ENCODE assay signal across 8 cellular contexts in genomic region chr11:77547863-77548551, GRCh38. TPM values are rescaled to one million over a fixed set of nuclear protein-coding genes. Genes with fewer than 3 reads are reported as not detected.
DNase-seq lines count a peak whose midpoint lies in the region; ATAC-seq and TF ChIP-seq lines count a peak whose summit lies in the region.

No MANE protein-coding gene starts in this region.

- POLR2A ChIA-PET in AG04450 (lab: Yijun Ruan, JAX) = no interaction called here

- ATAC-seq in HG02623 (IDR thresholded peaks at IDR 0.05; ENCODE audit: unreplicated experiment) = no peak

- no peak overlapping the region for H3K27ac ChIP-seq in AG04450 (ENCODE audit: low read depth, low read length)

- H3K4me3 ChIP-seq in AG04450 (ENCODE audit: low read depth, low read length) (no peak overlapping the region), MG63 (no peak overlapping the region)

- no peaks in the 10 kb centered on the region for H3K36me3 ChIP-seq in MG63

- DNase-seq in AG04450 (ENCODE audit: low read depth, low spot score) (peak; percentile 50), NCI-H1694 treated with DMSO at 0.1 percent for 48 hours (lab: John Stamatoyannopoulos, UW) (peak; percentile 75), SW 1271 (lab: John Stamatoyannopoulos, UW) (peak; percentile 17 to 65), epidermal melanocyte (ENCODE audit: insufficient read length, low spot score) (peak; percentile 72), midbrain (lab: John Stamatoyannopoulos, UW) (peak; percentile 82), MG63 (no peak)

- H3K27me3 ChIP-seq in AG04450 (ENCODE audit: control insufficient read depth, insufficient read depth, low read length) = no peaks in the 10 kb centered on the region
- no peaks in the 10 kb centered on the region for H3K27me3 ChIP-seq in MG63

- H3K9me3 ChIP-seq in AG04450 (ENCODE audit: control insufficient read depth, insufficient read depth, low read length) (peaks cover 4% of the 10 kb centered on the region; the same call in 1 of the 2 replicates), MG63 (peaks cover 5% of the 10 kb centered on the region)

- CTCF ChIA-PET in AG04450 (lab: Charles Lee) = interaction anchor here (0.6 to 3.0 kb wide), 56 partner anchors 8 to 500 kb away, joined by 3 to 93 read pairs (median 4); partner anchors contain the start of gene MYO7A

- TF ChIP-seq CTCF in AG04450 (IDR thresholded peaks at IDR 0.05; ENCODE audit: low read depth, low read length) (peak; percentile 74), GM12872 (IDR thresholded peaks at IDR 0.05; ENCODE audit: insufficient read depth, low read depth, low read length) (peak; percentile 64)

RNA-seq across cellular contexts. Expression of gene AQP11, which starts 41.7 kb away (rescaled TPM):
- 1.6 and 2.0 TPM in 2 replicates for polyA plus RNA-seq in AG04450 (2011; rRNA removed)
- 1.0 and 1.9 TPM in 2 replicates for polyA minus RNA-seq in AG04450 (2011; rRNA and poly(A)+ RNA removed)
- not detected in 2 replicates for total RNA-seq in MG63 (2014; rRNA removed; shearing (Covaris generic); ENCODE audit: low replicate concordance)
